ENCODE assay signal across 32 cellular contexts in genomic region chr17:34825102-34825501, GRCh38.
"Had no signal": no experiment of that assay in that cellular context is flagged by ENCODE, and none has a peak within 500 bp of the region (broad histone marks: within the 10 kb centered on the region; RNA-seq: fewer than 3 reads in every experiment).

No MANE protein-coding gene starts in this region.

- ATAC-seq: Panc1, Right ventricle myocardium inferior had no signal

- H3K27me3 ChIP-seq: MG63 had no signal

- H3K4me3 ChIP-seq: MG63, PC-9, SJCRH30, SK-N-MC had no signal

- H3K27ac ChIP-seq: PC-9, RWPE1, SJCRH30, SK-N-MC had no signal

- H3K36me3 ChIP-seq: MG63, SJCRH30 had no signal

- H2AFZ ChIP-seq: PC-9 had no signal

- H3K9me3 ChIP-seq: MG63, SJCRH30 had no signal

- DNase-seq: Kasumi-1, KG1, MG63, NCI-H1048, NCI-H1092 treated with DMSO at 0.1 percent for 48 hours, NCI-H1105 treated with DMSO at 0.1 percent for 48 hours, NCI-H1417, NCI-H1436, NCI-H146, NCI-H1694, NCI-H187, NCI-H1930, NCI-H2029 treated with DMSO at 0.1 percent for 48 hours, NCI-H2081 treated with DMSO at 0.1 percent for 48 hours, NCI-H2107, NCI-H2171, NCI-H226, NCI-H446 treated with DMSO at 0.1 percent for 48 hours, NCI-H510A, NCI-H524, NCI-H526, NCI-H69, NCI-H748 treated with DMSO at 0.1 percent for 48 hours, NCI-H82, PC-9, SHP77, SIG-M5, SJCRH30 had no signal

- H3K4me2 ChIP-seq: PC-9 had no signal
